8 cellular contexts compared by ENCODE assay signal in the genomic region with DNA sequence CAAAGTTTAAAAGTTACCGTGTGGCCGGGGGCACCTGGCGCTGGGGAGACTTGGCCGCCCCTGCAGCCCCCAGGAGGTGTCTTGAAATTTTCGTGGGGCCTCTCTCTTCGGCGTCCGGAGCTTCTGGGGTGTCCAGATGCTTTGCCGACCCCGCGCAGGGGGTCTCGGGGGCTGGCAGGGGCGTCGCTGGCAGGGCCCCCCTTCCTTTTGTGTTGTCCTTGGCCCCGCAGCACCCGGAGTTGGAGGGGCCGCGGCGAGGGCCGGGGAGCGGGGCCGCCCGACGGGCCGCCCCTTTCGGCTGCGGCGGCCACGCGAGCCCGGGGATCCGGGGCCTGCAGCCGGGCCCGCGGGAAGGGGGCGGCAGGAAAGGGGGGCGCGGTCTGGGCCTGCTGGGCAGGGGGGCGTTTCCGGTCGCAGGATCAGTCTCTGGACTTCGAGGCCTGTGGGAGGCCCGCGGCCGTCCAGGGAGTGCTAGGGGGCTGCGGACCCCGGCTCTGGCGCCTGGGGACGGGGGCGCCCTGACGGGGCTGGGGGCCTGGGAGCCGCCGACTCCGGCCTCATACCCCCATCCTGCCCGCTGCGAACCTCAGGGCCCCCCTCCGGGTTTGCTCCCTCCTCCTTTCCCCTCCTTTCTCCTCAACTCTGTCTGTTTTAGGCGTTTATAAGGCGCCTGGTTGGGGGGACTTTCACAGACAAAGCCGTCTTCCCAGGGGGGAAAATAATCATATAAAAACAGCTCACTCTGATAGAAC. TPM values are rescaled to one million over a fixed set of nuclear protein-coding genes. Genes with fewer than 3 reads are reported as not detected.
DNase-seq lines count a peak whose midpoint lies in the region; ATAC-seq, FAIRE-seq and TF ChIP-seq lines count a peak whose summit lies in the region.

No MANE protein-coding gene starts in this region.

- no peaks in the 10 kb centered on the region for H3K9me3 Mint-ChIP-seq in CD8-positive, alpha-beta memory T cell

- H3K36me3 Mint-ChIP-seq in CD8-positive, alpha-beta memory T cell, result peaks cover 0 to 12% (median 0%) of the 10 kb centered on the region in 3 donors

- H3K27me3 ChIP-seq in CD8-positive, alpha-beta memory T cell (ENCODE audit: insufficient read depth, low read length, poor library complexity, severe bottlenecking), result no peaks in the 10 kb centered on the region
- H3K27me3 ChIP-seq in HUES64 (ENCODE audit: insufficient read depth, low read length), result no peaks in the 10 kb centered on the region
- H3K27me3 ChIP-seq in adrenal gland, result no peaks in the 10 kb centered on the region
- no peaks in the 10 kb centered on the region for H3K27me3 ChIP-seq in iPS DF 6.9 (ENCODE audit: control insufficient read depth, insufficient read depth, low read length)

- no peaks in the 10 kb centered on the region for H3K9me3 ChIP-seq in CD8-positive, alpha-beta memory T cell (ENCODE audit: low read length)
- H3K9me3 ChIP-seq in HUES64 (ENCODE audit: insufficient read depth, low read depth, low read length), result no peaks in the 10 kb centered on the region
- H3K9me3 ChIP-seq in adrenal gland (replicated peaks in 1 of 3), result no peaks in the 10 kb centered on the region
- no peaks in the 10 kb centered on the region for H3K9me3 ChIP-seq in iPS DF 6.9 (ENCODE audit: control insufficient read depth, insufficient read depth, low read length)

- H3K27ac ChIP-seq in CD8-positive, alpha-beta memory T cell (ENCODE audit: low read depth, low read length), result peak overlapping the region; percentile 81
- H3K27ac ChIP-seq in HUES64 (ENCODE audit: low read depth, low read length), result peak overlapping the region; percentile 67; the same call in 1 of the 2 replicates
- peak overlapping the region; percentile 64 to 91 (median 85) for H3K27ac ChIP-seq in adrenal gland
- H3K27ac ChIP-seq in iPS DF 6.9 (ENCODE audit: low read length), result no peak overlapping the region
- H3K27ac ChIP-seq in skin epidermis, result peak overlapping the region; percentile 36 to 97 (median 94)

- POLR2A ChIA-PET in CD8-positive, alpha-beta memory T cell (lab: Charles Lee), result interaction anchor here (0.6 to 2.9 kb wide), 5 partner anchors 16 to 446 kb away, joined by 3 to 30 read pairs (median 8); partner anchors contain the start of genes ACO2, PHF5A, RANGAP1 and ST13

- CTCF ChIA-PET in CD8-positive, alpha-beta memory T cell (lab: Charles Lee), result interaction anchor here (0.7 to 1.8 kb wide), 12 partner anchors 8 to 380 kb away, joined by 3 to 7 read pairs (median 4); partner anchors contain the start of genes RANGAP1 and TEF

- H3K4me1 Mint-ChIP-seq in CD8-positive, alpha-beta memory T cell, result peaks cover 27 to 38% (median 34%) of the 10 kb centered on the region in 3 donors

- TF ChIP-seq CTCF in adrenal gland (IDR thresholded peaks at IDR 0.05) (no peak), D721Med (IDR thresholded peaks at IDR 0.05; ENCODE audit: insufficient read depth, missing control alignments) (no peak)

- FAIRE-seq in D721Med (lab: Jason Lieb, UNC), result no peak

- peak overlapping the region; percentile 59 for H3K4me3 ChIP-seq in CD8-positive, alpha-beta memory T cell (ENCODE audit: low read length)
- H3K4me3 ChIP-seq in HUES64 (ENCODE audit: low read length) (peak overlapping the region; percentile 97), adrenal gland (peak overlapping the region in 3 of 4 donors; percentile 88 to 92 (median 89)), iPS DF 6.9 (ENCODE audit: low read length) (peak overlapping the region; percentile 93), skin epidermis (peak overlapping the region; percentile 84 to 94 (median 91))

- H3K27ac Mint-ChIP-seq in CD8-positive, alpha-beta memory T cell, result peak overlapping the region; percentile 80 to 96 (median 93)

- peak in 1 of 5 donors; percentile 23 for DNase-seq in CD8-positive, alpha-beta memory T cell
- DNase-seq in adrenal gland (no peak), iPS DF 6.9 (ENCODE audit: low read depth, low spot score) (no peak), D721Med (ENCODE audit: insufficient read length, low spot score) (no peak), NOMO-1 treated with dmso at 0.1 percent for 144 hours (lab: John Stamatoyannopoulos, UW; ENCODE audit: unreplicated experiment) (no peak)

- under 1% methylated on average over 57 of the region's 60 CpGs for WGBS in HUES64
- 0 to 1% (median 1%) methylated on average over 14 to 56 of the region's 60 CpGs for WGBS in adrenal gland, 4 donors
- WGBS in iPS DF 6.9 (ENCODE audit: insufficient coverage, insufficient read length), result no CpG with 5 or more reads among the region's 60 CpGs

- intact Hi-C loops in adrenal gland (cut with DNase I), result no loop called here

- no peaks in the 10 kb centered on the region for H3K27me3 Mint-ChIP-seq in CD8-positive, alpha-beta memory T cell

- H3K4me1 ChIP-seq in CD8-positive, alpha-beta memory T cell (ENCODE audit: insufficient read depth, low read length), result peaks cover 16% of the 10 kb centered on the region
- H3K4me1 ChIP-seq in HUES64 (ENCODE audit: insufficient read depth, low read length) (peaks cover 14% of the 10 kb centered on the region), adrenal gland (replicated peaks in 1 of 2) (peaks cover 21 to 43% of the 10 kb centered on the region in 2 donors), iPS DF 6.9 (ENCODE audit: control insufficient read depth, insufficient read depth, low read length) (peaks cover 1% of the 10 kb centered on the region; the same call in 1 of the 2 replicates)

- no peak for TF ChIP-seq POLR2A in adrenal gland (IDR thresholded peaks at IDR 0.05)

- H3K4me3 Mint-ChIP-seq in CD8-positive, alpha-beta memory T cell, result peak overlapping the region; percentile 83 to 95 (median 90)

- H3K36me3 ChIP-seq in CD8-positive, alpha-beta memory T cell (ENCODE audit: insufficient read depth, low read length), result no peaks in the 10 kb centered on the region
- H3K36me3 ChIP-seq in HUES64 (ENCODE audit: insufficient read depth, low read length), result 0 out of 2 replicates have a peak, but pooled peaks cover under 1% of the 10 kb centered on the region
- no peaks in the 10 kb centered on the region for H3K36me3 ChIP-seq in adrenal gland (replicated peaks in 1 of 2)
- no peaks in the 10 kb centered on the region for H3K36me3 ChIP-seq in iPS DF 6.9 (ENCODE audit: control insufficient read depth, insufficient read depth, low read length)

- H3K9ac ChIP-seq in HUES64 (ENCODE audit: low read depth, low read length), result peak overlapping the region; percentile 94

- no peak for ATAC-seq in HG03139 (IDR thresholded peaks at IDR 0.05; ENCODE audit: unreplicated experiment)

RNA-seq across cellular contexts. Expression of gene ZC3H7B, which starts 0.9 kb away (rescaled TPM):
- 10 to 100 TPM; 58.9 to 59.9 TPM for total RNA-seq in CD8-positive, alpha-beta memory T cell
- polyA plus RNA-seq in CD8-positive, alpha-beta memory T cell, result 1.5 TPM
- polyA plus RNA-seq in HUES64 (2013, experiment 1 of 2), result 30.8 TPM
- polyA plus RNA-seq in HUES64 (2013, experiment 2 of 2), result 32.1 TPM
- 100 to 1,000 TPM in 2 of 8 donors, 10 to 100 TPM in 6; 61.6 to 133 (median 83.3) TPM for total RNA-seq in adrenal gland
- 10 to 100 TPM; 31.2 to 71.5 (median 33.1) TPM for polyA plus RNA-seq in adrenal gland

RNA-seq across cellular contexts. Expression of gene RANGAP1, which starts 16.2 kb away (rescaled TPM):
- 100 to 1,000 TPM; 170 to 182 TPM for total RNA-seq in CD8-positive, alpha-beta memory T cell
- polyA plus RNA-seq in CD8-positive, alpha-beta memory T cell, result 26.9 TPM
- polyA plus RNA-seq in HUES64 (2013, experiment 1 of 2), result 84.8 TPM
- polyA plus RNA-seq in HUES64 (2013, experiment 2 of 2), result 81.4 TPM
- total RNA-seq in adrenal gland, result 100 to 1,000 TPM in 1 of 8 donors, 10 to 100 TPM in 7; 63.6 to 134 (median 77.4) TPM
- 10 to 100 TPM; 57.4 to 91.9 (median 78.8) TPM for polyA plus RNA-seq in adrenal gland
